ENCODE assay signal across 18 cellular contexts in genomic region chrX:9859711-9860555, GRCh38.
DNase-seq lines count a peak whose midpoint lies in the region; ATAC-seq and TF ChIP-seq lines count a peak whose summit lies in the region.
"Had no signal": no experiment of that assay in that cellular context is flagged by ENCODE, and none has a peak within 500 bp of the region (broad histone marks: within the 10 kb centered on the region; RNA-seq: fewer than 3 reads in every experiment).

No MANE protein-coding gene starts in this region.

- H2AFZ ChIP-seq in trophoblast cell (ENCODE audit: insufficient read depth, low read length, poor library complexity) = no peak overlapping the region

- peak overlapping the region; percentile 15 for H2BK12ac ChIP-seq in trophoblast cell (ENCODE audit: low read length)

- no peak overlapping the region for H3K4me3 ChIP-seq in RWPE2 (ENCODE audit: severe bottlenecking)
- H3K4me3 ChIP-seq in trophoblast cell (ENCODE audit: low read depth, low read length) = no peak overlapping the region
- H3K4me3 ChIP-seq: adrenal gland, colonic mucosa had no signal

- peak overlapping the region; percentile 47 for H3K14ac ChIP-seq in trophoblast cell (ENCODE audit: low read length)

- DNase-seq in GM03348 (ENCODE audit: low spot score) = peak; percentile 27
- no peak for DNase-seq in RWPE2 (ENCODE audit: low spot score)
- DNase-seq in fibroblast of peridontal ligament (ENCODE audit: extremely low read depth) = peak; percentile 45
- no peak for DNase-seq in trophoblast cell
- no peak for DNase-seq in NCI-H1417 treated with DMSO at 0.1 percent for 48 hours (lab: John Stamatoyannopoulos, UW)
- no peak for DNase-seq in hippocampal formation (lab: John Stamatoyannopoulos, UW)
- DNase-seq: activated B cell treated with CpG ODN at 0.5 μM for 24 hours; activated CD8-positive, alpha-beta memory T cell treated with anti-CD3 and anti-CD28 coated beads for 24 hours; adrenal gland; AML-193; Caco-2; colonic mucosa; NCI-H2029 treated with DMSO at 0.1 percent for 48 hours; right cardiac atrium; stimulated activated CD4-positive, alpha-beta T cell treated with anti-CD3 and anti-CD28 coated beads, Interleukin-2, amount 100 ng/mL, for 48 hours had no signal

- WGBS in trophoblast cell (ENCODE audit: extremely low coverage, insufficient coverage, insufficient read length) = no CpG with 5 or more reads among the region's 14 CpGs

- no peak overlapping the region for H3K4me2 ChIP-seq in trophoblast cell (ENCODE audit: low read length)

- H3K23ac ChIP-seq in trophoblast cell (ENCODE audit: low read length) = no peak overlapping the region

- peak overlapping the region; percentile 6 for H2BK120ac ChIP-seq in trophoblast cell (ENCODE audit: insufficient read depth, low read length, poor library complexity)

- no peaks in the 10 kb centered on the region for H3K9me3 ChIP-seq in RWPE2 (ENCODE audit: severe bottlenecking)
- H3K9me3 ChIP-seq in trophoblast cell (ENCODE audit: insufficient read depth, low read depth, low read length) = no peaks in the 10 kb centered on the region
- H3K9me3 ChIP-seq: adrenal gland, Caco-2, colonic mucosa had no signal

- peak overlapping the region; percentile 66 for H3K4ac ChIP-seq in trophoblast cell (ENCODE audit: low read depth, low read length)

- ATAC-seq in RWPE2 (ENCODE audit: low read depth) (peak; percentile 61; the same call in 2 of the 3 replicates), GM18907 (IDR thresholded peaks at IDR 0.05; ENCODE audit: unreplicated experiment) (no peak), GM21619 (IDR thresholded peaks at IDR 0.05; ENCODE audit: unreplicated experiment) (no peak)
- ATAC-seq: Panc1 had no signal

- H3K4me1 ChIP-seq in RWPE2 (ENCODE audit: insufficient read depth, poor library complexity, severe bottlenecking) (no peaks in the 10 kb centered on the region), trophoblast cell (ENCODE audit: control insufficient read depth in 1 of 2, insufficient read depth in 2 of 2, low read length in 2 of 2) (peaks cover 21 to 32% of the 10 kb centered on the region in 2 experiments)
- H3K4me1 ChIP-seq: adrenal gland, colonic mucosa had no signal

- H3K79me2 ChIP-seq in trophoblast cell (ENCODE audit: control insufficient read depth, insufficient read depth, low read length, poor library complexity) = peaks cover 3% of the 10 kb centered on the region

- no peak for TF ChIP-seq CTCF in RWPE2 (IDR thresholded peaks at IDR 0.05; ENCODE audit: poor library complexity, severe bottlenecking)

- no peak overlapping the region for H4K12ac ChIP-seq in trophoblast cell (ENCODE audit: low read depth, low read length)

- H4K8ac ChIP-seq in trophoblast cell (ENCODE audit: low read depth, low read length) = no peak overlapping the region

- H2AK5ac ChIP-seq in trophoblast cell (ENCODE audit: low read length) = no peak overlapping the region

- H3K18ac ChIP-seq in trophoblast cell (ENCODE audit: low read length) = no peak overlapping the region

- H3K36me3 ChIP-seq in RWPE2 (ENCODE audit: low read depth) (no peaks in the 10 kb centered on the region), trophoblast cell (ENCODE audit: control insufficient read depth in 1 of 2, insufficient read depth in 2 of 2, low read length in 2 of 2) (peaks cover 3 to 5% of the 10 kb centered on the region in 2 experiments)
- H3K36me3 ChIP-seq: adrenal gland, colonic mucosa had no signal

- no peak overlapping the region for H2BK5ac ChIP-seq in trophoblast cell (ENCODE audit: low read depth, low read length, poor library complexity)

- H4K91ac ChIP-seq in trophoblast cell (ENCODE audit: low read depth, low read length) = no peak overlapping the region

- H3K27ac ChIP-seq in RWPE2 (ENCODE audit: poor library complexity, severe bottlenecking) = peak overlapping the region; percentile 17
- H3K27ac ChIP-seq in trophoblast cell (ENCODE audit: low read depth, low read length) = no peak overlapping the region
- H3K27ac ChIP-seq: adrenal gland, colonic mucosa had no signal

- H3K9ac ChIP-seq in trophoblast cell (ENCODE audit: low read length) = no peak overlapping the region

- H3K27me3 ChIP-seq in RWPE2 (ENCODE audit: insufficient read depth, poor library complexity, severe bottlenecking) (no peaks in the 10 kb centered on the region), trophoblast cell (ENCODE audit: insufficient read depth, low read length) (no peaks in the 10 kb centered on the region)
- H3K27me3 ChIP-seq: adrenal gland, colonic mucosa had no signal

- H3K79me1 ChIP-seq in trophoblast cell (ENCODE audit: low read length) = peaks cover 15% of the 10 kb centered on the region

Comparison
In these comparisons a context has a peak if more than half of its experiments do, and no peak if none do; other contexts are left out.
1. DNase-seq: peak in GM03348 (single experiment) and fibroblast of peridontal ligament (single experiment); none in RWPE2 (single experiment), trophoblast cell (0 of 2), NCI-H1417 treated with DMSO at 0.1 percent for 48 hours (single experiment) and hippocampal formation (0 of 2).